In the genomic region with DNA sequence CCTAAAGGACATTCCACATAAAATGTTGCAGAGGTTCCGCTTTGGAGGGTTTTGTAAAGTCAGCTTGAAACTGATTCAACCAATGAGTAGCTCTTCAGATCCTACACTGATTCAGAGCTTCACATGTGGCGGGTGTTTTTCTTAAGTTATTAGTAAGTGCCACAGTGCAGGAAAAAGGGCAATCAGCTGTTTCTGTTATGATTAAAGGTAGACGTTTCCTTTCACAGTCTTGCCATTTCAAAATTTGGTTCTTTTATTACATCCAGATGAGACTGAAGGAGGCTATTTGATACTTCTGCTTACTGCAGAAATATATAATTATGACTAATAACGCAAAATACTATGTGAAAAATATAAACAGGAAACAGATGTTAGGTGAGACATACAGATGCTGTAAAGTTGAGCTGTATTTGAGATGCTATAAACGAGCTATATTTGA, we compare ENCODE assay signal across 11 cellular contexts.
DNase-seq lines count a peak whose midpoint lies in the region; ATAC-seq and TF ChIP-seq lines count a peak whose summit lies in the region.
"Had no signal": no experiment of that assay in that cellular context is flagged by ENCODE, and none has a peak within 500 bp of the region (broad histone marks: within the 10 kb centered on the region; RNA-seq: fewer than 3 reads in every experiment).

No MANE protein-coding gene starts in this region.

- H3K27me3 ChIP-seq in GM06990 (replicated peaks; ENCODE audit: control insufficient read depth, insufficient read depth, low read length) (no peaks in the 10 kb centered on the region), SJCRH30 (no peaks in the 10 kb centered on the region), spleen (replicated peaks in 1 of 7) (no peaks in the 10 kb centered on the region), aorta (ENCODE audit: control insufficient read depth in 1 of 2, insufficient read depth in 2 of 2, low read length in 1 of 2) (no peaks in the 10 kb centered on the region)

- ATAC-seq in GM19468 (IDR thresholded peaks at IDR 0.05; ENCODE audit: extremely low read depth, unreplicated experiment) (peak; percentile 49), HG03135 (IDR thresholded peaks at IDR 0.05; ENCODE audit: unreplicated experiment) (peak; percentile 76), aorta (ENCODE audit: low FRiP score) (no peak)

- TF ChIP-seq CTCF in GM06990 (IDR thresholded peaks at IDR 0.05; ENCODE audit: insufficient read depth, low read length, poor library complexity, severe bottlenecking) (no peak), fibroblast of mammary gland (conservative IDR thresholded peaks at IDR 0.05; ENCODE audit: control insufficient read depth, insufficient read depth, low read depth, low read length) (no peak), spleen (IDR thresholded peaks at IDR 0.05 in 8 of 11, conservative IDR thresholded peaks at IDR 0.05 in 3 of 11) (no peak)

- intact Hi-C loops in spleen (cut with DNase I; ENCODE audit: low total_unique reads), result no loop called here
- intact Hi-C loops in aorta (cut with DNase I), result no loop called here

- H3K4me1 ChIP-seq in SJCRH30 (no peaks in the 10 kb centered on the region), spleen (no peaks in the 10 kb centered on the region), aorta (ENCODE audit: control insufficient read depth in 1 of 2, insufficient read depth in 2 of 2, low read length in 2 of 2) (no peaks in the 10 kb centered on the region)

- no peak overlapping the region for H3K27ac ChIP-seq in SJCRH30
- no peak overlapping the region for H3K27ac ChIP-seq in spleen
- no peak overlapping the region for H3K27ac ChIP-seq in aorta (ENCODE audit: low read depth in 1 of 2, low read length in 2 of 2)
- H3K27ac ChIP-seq: coronary artery had no signal

- H3K36me3 ChIP-seq in GM06990 (ENCODE audit: control insufficient read depth, insufficient read depth, low read length), result no peaks in the 10 kb centered on the region
- H3K36me3 ChIP-seq in SJCRH30, result no peaks in the 10 kb centered on the region
- no peaks in the 10 kb centered on the region for H3K36me3 ChIP-seq in spleen
- no peaks in the 10 kb centered on the region for H3K36me3 ChIP-seq in aorta (ENCODE audit: control insufficient read depth in 1 of 2, insufficient read depth in 2 of 2, low read length in 1 of 2)

- 45 to 52% (median 48%) methylated on average over 5 of the region's 5 CpGs for WGBS in spleen, 5 donors
- 84 to 86% methylated on average over 5 of the region's 5 CpGs for WGBS in aorta, 2 donors

- no peak for TF ChIP-seq POLR2A in spleen (IDR thresholded peaks at IDR 0.05)

- H3K4me3 ChIP-seq in GM06990 (replicated peaks; ENCODE audit: low read depth, low read length) (no peak overlapping the region), fibroblast of mammary gland (ENCODE audit: control insufficient read depth, low read depth, low read length) (no peak overlapping the region), SJCRH30 (no peak overlapping the region), spleen (no peak overlapping the region), aorta (ENCODE audit: low read length in 2 of 2) (no peak overlapping the region)
- H3K4me3 ChIP-seq: coronary artery had no signal

- H3K9me3 ChIP-seq in SJCRH30 (replicated peaks) (no peaks in the 10 kb centered on the region), spleen (peaks cover 0 to 7% (median under 1%) of the 10 kb centered on the region in 8 donors), aorta (ENCODE audit: control insufficient read depth, low read length) (no peaks in the 10 kb centered on the region)

- DNase-seq in GM06990 (ENCODE audit: extremely low read depth, insufficient read length), result peak; percentile 56
- peak; percentile 95 for DNase-seq in fibroblast of mammary gland (ENCODE audit: low read depth)
- DNase-seq in SJCRH30, result no peak
- no peak for DNase-seq in NCI-H510A treated with DMSO at 0.1 percent for 48 hours (lab: John Stamatoyannopoulos, UW)
- DNase-seq in spleen, result no peak
- no peak for DNase-seq in aorta
- DNase-seq: activated CD4-positive, CD25-positive, alpha-beta regulatory T cell treated with anti-CD3 and anti-CD28 coated beads, Interleukin-2, amount 50 U/mL, for 72 hours; NCI-H146 had no signal

Comparison
In these comparisons a context has a peak if more than half of its experiments do, and no peak if none do; other contexts are left out.
1. DNase-seq: peak in GM06990 (single experiment) and fibroblast of mammary gland (single experiment); none in SJCRH30 (0 of 2), NCI-H510A treated with DMSO at 0.1 percent for 48 hours (single experiment), spleen (single experiment) and aorta (0 of 2).